ENCODE assay signal across 37 cellular contexts in genomic region chr10:44060719-44061118, GRCh38.
"Had no signal": no experiment of that assay in that cellular context is flagged by ENCODE, and none has a peak within 500 bp of the region (broad histone marks: within the 10 kb centered on the region; RNA-seq: fewer than 3 reads in every experiment).

No MANE protein-coding gene starts in this region.

- DNase-seq: activated B cell treated with CpG ODN at 0.5 μM for 24 hours; activated CD4-positive, alpha-beta memory T cell treated with anti-CD3 and anti-CD28 coated beads for 36 hours; activated CD4-positive, alpha-beta T cell treated with anti-CD3 and anti-CD28 coated beads for 4 hours; activated CD4-positive, alpha-beta T cell treated with anti-CD3 and anti-CD28 coated beads, Interleukin-2, amount 10 ng/mL, durations not matched to agents 24 days and 14 days; activated CD4-positive, alpha-beta T cell treated with anti-CD3 and anti-CD28 coated beads, Interleukin-2, amount 50 U/mL, for 1 hour; activated CD4-positive, alpha-beta T cell treated with anti-CD3 and anti-CD28 coated beads, Interleukin-2, amount 50 U/mL, for 4 hours; activated CD4-positive, CD25-positive, alpha-beta regulatory T cell treated with anti-CD3 and anti-CD28 coated beads, Interleukin-2, amount 50 U/mL, for 72 hours; activated CD8-positive, alpha-beta memory T cell treated with anti-CD3 and anti-CD28 coated beads, Interleukin-2, amount 50 U/mL, for 4 hours; activated CD8-positive, alpha-beta T cell treated with anti-CD3 and anti-CD28 coated beads for 36 hours; activated effector memory CD4-positive, alpha-beta T cell treated with anti-CD3 and anti-CD28 coated beads, Interleukin-2, amount 50 U/mL, for 16 hours; activated gamma-delta T cell treated with Interleukin-2 at 50 U/mL for 16 hours; activated naive CD4-positive, alpha-beta T cell; activated naive CD4-positive, alpha-beta T cell treated with anti-CD3 and anti-CD28 coated beads for 36 hours; activated naive CD4-positive, alpha-beta T cell treated with anti-CD3 and anti-CD28 coated beads, Interleukin-2, amount 50 U/mL, for 16 hours; activated naive CD8-positive, alpha-beta T cell treated with anti-CD3 and anti-CD28 coated beads for 36 hours; activated T-cell treated with anti-CD3 and anti-CD28 coated beads for 4 hours; activated T-cell treated with anti-CD3 and anti-CD28 coated beads, Interleukin-2, amount 50 U/mL, for 1 hour; activated T-cell treated with anti-CD3 and anti-CD28 coated beads, Interleukin-2, amount 50 U/mL, for 4 hours; activated T-cell treated with anti-CD3 and anti-CD28 coated beads, Interleukin-2, amount 50 U/mL, for 72 hours; adrenal gland; amygdala; anterior cingulate cortex; caudate nucleus; cerebellar nuclear complex; T-helper 1 cell; T-helper 2 cell; T-helper 9 cell had no signal

- ATAC-seq: activated CD8-positive, alpha-beta T cell treated with anti-CD3 and anti-CD28 coated beads for 36 hours; activated naive CD4-positive, alpha-beta T cell treated with anti-CD3 and anti-CD28 coated beads, Interleukin-2, amount 50 U/mL, for 72 hours; activated T-cell treated with anti-CD3 and anti-CD28 coated beads, Interleukin-2, amount 50 U/mL, for 4 hours; activated T-cell treated with anti-CD3 and anti-CD28 coated beads, Interleukin-2, amount 50 U/mL, for 72 hours; activated T-helper 17 cell treated with anti-CD3 and anti-CD28 coated beads, Interleukin-2, amount 50 U/mL, for 72 hours had no signal

- H3K4me3 Mint-ChIP-seq: activated B cell treated with CpG ODN at 0.5 μM for 24 hours; activated CD4-positive, alpha-beta memory T cell treated with anti-CD3 and anti-CD28 coated beads for 36 hours; activated CD4-positive, alpha-beta T cell treated with anti-CD3 and anti-CD28 coated beads, Interleukin-2, amount 10 ng/mL, durations not matched to agents 24 days and 14 days; activated CD8-positive, alpha-beta T cell treated with anti-CD3 and anti-CD28 coated beads for 36 hours; activated naive CD4-positive, alpha-beta T cell treated with anti-CD3 and anti-CD28 coated beads for 36 hours; activated naive CD8-positive, alpha-beta T cell treated with anti-CD3 and anti-CD28 coated beads for 36 hours; activated T-cell treated with anti-CD3 and anti-CD28 coated beads, Interleukin-2, amount 50 U/mL, for 4 hours; activated T-cell treated with anti-CD3 and anti-CD28 coated beads, Interleukin-2, amount 50 U/mL, for 72 hours; activated T-helper 1 cell treated with anti-CD3 and anti-CD28 coated beads, Interleukin-12 subunit alpha, Interleukin-12 subunit beta, Interleukin-2, Interleukin-4 antibody, amounts not matched to agents 30 ng/mL and 10 ng/mL and 1 ng/mL, durations not matched to agents 14 hours and 24 hours and 36 hours; activated T-helper 17 cell treated with anti-CD3 and anti-CD28 coated beads, Interleukin-2, amount 50 U/mL, for 72 hours; brain; central memory CD8-positive, alpha-beta T cell; T-helper 1 cell treated with Interleukin-12 subunit alpha and Interleukin-12 subunit beta and Interleukin-4 antibody, amounts not matched to agents 30 μg/mL and 1 μg/mL, for 36 hours; T-helper 2 cell treated with Interferon-gamma antibody and Interleukin-4, amounts not matched to agents 5 μg/mL and 100 μg/mL, for 36 hours had no signal

- H3K4me1 ChIP-seq: adrenal gland had no signal

- H3K27ac ChIP-seq: adrenal gland, ascending aorta, cardiac muscle cell, VCaP had no signal

- H3K36me3 Mint-ChIP-seq: activated CD4-positive, alpha-beta memory T cell treated with anti-CD3 and anti-CD28 coated beads for 36 hours; activated naive CD4-positive, alpha-beta T cell treated with anti-CD3 and anti-CD28 coated beads, Interleukin-2, amount 50 U/mL, for 72 hours; activated naive CD8-positive, alpha-beta T cell treated with anti-CD3 and anti-CD28 coated beads for 36 hours; brain had no signal

- H3K4me1 Mint-ChIP-seq: activated B cell treated with CpG ODN at 0.5 μM for 24 hours; activated CD4-positive, alpha-beta T cell treated with anti-CD3 and anti-CD28 coated beads, Interleukin-2, amount 10 ng/mL, durations not matched to agents 24 days and 14 days; activated naive CD8-positive, alpha-beta T cell treated with anti-CD3 and anti-CD28 coated beads for 36 hours; activated T-helper 17 cell treated with anti-CD3 and anti-CD28 coated beads, Interleukin-2, amount 50 U/mL, for 72 hours; central memory CD8-positive, alpha-beta T cell had no signal

- H3K27me3 Mint-ChIP-seq: activated B cell treated with CpG ODN at 0.5 μM for 24 hours; activated CD4-positive, alpha-beta T cell treated with anti-CD3 and anti-CD28 coated beads, Interleukin-2, amount 10 ng/mL, durations not matched to agents 24 days and 14 days had no signal

- H3K27ac Mint-ChIP-seq: activated B cell treated with CpG ODN at 0.5 μM for 24 hours; activated CD4-positive, alpha-beta memory T cell treated with anti-CD3 and anti-CD28 coated beads for 36 hours; activated CD4-positive, alpha-beta T cell treated with anti-CD3 and anti-CD28 coated beads, Interleukin-2, amount 10 ng/mL, durations not matched to agents 24 days and 14 days; activated CD8-positive, alpha-beta T cell treated with anti-CD3 and anti-CD28 coated beads for 36 hours; activated naive CD4-positive, alpha-beta T cell treated with anti-CD3 and anti-CD28 coated beads for 36 hours; activated naive CD4-positive, alpha-beta T cell treated with anti-CD3 and anti-CD28 coated beads, Interleukin-2, amount 50 U/mL, for 72 hours; activated naive CD8-positive, alpha-beta T cell treated with anti-CD3 and anti-CD28 coated beads for 36 hours; activated T-cell treated with anti-CD3 and anti-CD28 coated beads, Interleukin-2, amount 50 U/mL, for 72 hours; activated T-helper 1 cell treated with anti-CD3 and anti-CD28 coated beads, Interleukin-12 subunit alpha, Interleukin-12 subunit beta, Interleukin-2, Interleukin-4 antibody, amounts not matched to agents 30 ng/mL and 10 ng/mL and 1 ng/mL, durations not matched to agents 14 hours and 24 hours and 36 hours; activated T-helper 17 cell treated with anti-CD3 and anti-CD28 coated beads, Interleukin-2, amount 50 U/mL, for 72 hours; T-helper 1 cell treated with Interleukin-12 subunit alpha and Interleukin-12 subunit beta and Interleukin-4 antibody, amounts not matched to agents 30 μg/mL and 1 μg/mL, for 36 hours; T-helper 2 cell treated with Interferon-gamma antibody and Interleukin-4, amounts not matched to agents 5 μg/mL and 100 μg/mL, for 36 hours had no signal

- H3K27me3 ChIP-seq: ascending aorta, cardiac muscle cell had no signal

- H3K4me3 ChIP-seq: adrenal gland, ascending aorta, cardiac muscle cell had no signal

- H3K9me3 ChIP-seq: adrenal gland, ascending aorta had no signal

- H3K36me3 ChIP-seq: adrenal gland, ascending aorta, cardiac muscle cell had no signal

- H3K9me3 Mint-ChIP-seq: activated B cell treated with CpG ODN at 0.5 μM for 24 hours; activated CD4-positive, alpha-beta memory T cell treated with anti-CD3 and anti-CD28 coated beads for 36 hours; activated CD4-positive, alpha-beta T cell treated with anti-CD3 and anti-CD28 coated beads, Interleukin-2, amount 10 ng/mL, durations not matched to agents 24 days and 14 days; activated CD8-positive, alpha-beta T cell treated with anti-CD3 and anti-CD28 coated beads for 36 hours; activated naive CD4-positive, alpha-beta T cell treated with anti-CD3 and anti-CD28 coated beads for 36 hours; activated naive CD4-positive, alpha-beta T cell treated with anti-CD3 and anti-CD28 coated beads, Interleukin-2, amount 50 U/mL, for 72 hours; activated naive CD8-positive, alpha-beta T cell treated with anti-CD3 and anti-CD28 coated beads for 36 hours; activated T-cell treated with anti-CD3 and anti-CD28 coated beads, Interleukin-2, amount 50 U/mL, for 4 hours; activated T-cell treated with anti-CD3 and anti-CD28 coated beads, Interleukin-2, amount 50 U/mL, for 72 hours; activated T-helper 1 cell treated with anti-CD3 and anti-CD28 coated beads, Interleukin-12 subunit alpha, Interleukin-12 subunit beta, Interleukin-2, Interleukin-4 antibody, amounts not matched to agents 30 ng/mL and 10 ng/mL and 1 ng/mL, durations not matched to agents 14 hours and 24 hours and 36 hours; activated T-helper 17 cell treated with anti-CD3 and anti-CD28 coated beads, Interleukin-2, amount 50 U/mL, for 72 hours; brain; central memory CD8-positive, alpha-beta T cell; T-helper 1 cell treated with Interleukin-12 subunit alpha and Interleukin-12 subunit beta and Interleukin-4 antibody, amounts not matched to agents 30 μg/mL and 1 μg/mL, for 36 hours; T-helper 2 cell treated with Interferon-gamma antibody and Interleukin-4, amounts not matched to agents 5 μg/mL and 100 μg/mL, for 36 hours had no signal
